Comparison of ENCODE assay signal across 15 cellular contexts in genomic region chr4:31015123-31015522, GRCh38.
DNase-seq lines count a peak whose midpoint lies in the region; ATAC-seq and TF ChIP-seq lines count a peak whose summit lies in the region.
"Had no signal": no experiment of that assay in that cellular context is flagged by ENCODE, and none has a peak within 500 bp of the region (broad histone marks: within the 10 kb centered on the region; RNA-seq: fewer than 3 reads in every experiment).

No MANE protein-coding gene starts in this region.

- H3K36me3 ChIP-seq in HCT116 (ENCODE audit: control insufficient read depth in 1 of 2, insufficient read depth in 2 of 2, low read length in 2 of 2): no peaks in the 10 kb centered on the region
- no peaks in the 10 kb centered on the region for H3K36me3 ChIP-seq in neural cell (ENCODE audit: insufficient read depth, low read length)
- H3K36me3 ChIP-seq: BLaER1 treated with 17β-estradiol and CSF1 and Interleukin-3, amounts not matched to agents 10 nM and 100 nM had no signal

- DNase-seq in HCT116 (ENCODE audit: low read depth, low spot score): no peak
- DNase-seq in hypothalamus (lab: John Stamatoyannopoulos, UW): no peak
- DNase-seq in head of caudate nucleus: no peak
- no peak for DNase-seq in SHP77 (lab: John Stamatoyannopoulos, UW)
- DNase-seq: 8988T; AML-193; Caco-2; Calu3; CD4-positive, alpha-beta T cell; CD8-positive, alpha-beta T cell; DMS79 treated with DMSO at 0.1 percent for 48 hours; GF-D8 had no signal

- CTCF ChIA-PET in HCT116 (lab: Charles Lee): no interaction called here

- H3K79me2 ChIP-seq in HCT116 (ENCODE audit: insufficient read depth, low read length) (peaks cover 80% of the 10 kb centered on the region), neural cell (replicated peaks; ENCODE audit: insufficient read depth, low read length) (no peaks in the 10 kb centered on the region)

- H2AFZ ChIP-seq in HCT116 (ENCODE audit: low read depth, low read length, poor library complexity, severe bottlenecking) (no peak overlapping the region), neural cell (ENCODE audit: low read depth, low read length) (no peak overlapping the region)

- peak; percentile 93 for TF ChIP-seq EP300 in neural cell (conservative IDR thresholded peaks at IDR 0.05; ENCODE audit: poor library complexity, severe bottlenecking)

- H3K27ac ChIP-seq in HCT116 (ENCODE audit: low read depth, low read length) (peak overlapping the region; percentile 91; the same call in 1 of the 2 replicates), neural cell (ENCODE audit: low read length) (no peak overlapping the region)
- H3K27ac ChIP-seq: BLaER1 treated with 17β-estradiol and CSF1 and Interleukin-3, amounts not matched to agents 10 nM and 100 nM; C4-2B had no signal

- no peaks in the 10 kb centered on the region for H4K20me1 ChIP-seq in HCT116 (ENCODE audit: insufficient read depth)
- H4K20me1 ChIP-seq in neural cell (ENCODE audit: insufficient read depth): no peaks in the 10 kb centered on the region
- H4K20me1 ChIP-seq: BLaER1 treated with 17β-estradiol and CSF1 and Interleukin-3, amounts not matched to agents 10 nM and 100 nM had no signal

- H3K9me2 ChIP-seq in HCT116 (ENCODE audit: insufficient read depth) (no peaks in the 10 kb centered on the region; the same call in 1 of the 2 replicates), neural cell (ENCODE audit: insufficient read depth, low read length) (no peaks in the 10 kb centered on the region)

- H3K4me1 ChIP-seq in HCT116 (ENCODE audit: control insufficient read depth in 1 of 2, insufficient read depth in 2 of 2, low read length in 2 of 2): peaks cover 76 to 80% of the 10 kb centered on the region in 2 experiments

- H3K9ac ChIP-seq in HCT116 (ENCODE audit: low read length) (no peak overlapping the region), neural cell (ENCODE audit: low read length) (no peak overlapping the region)
- H3K9ac ChIP-seq: BLaER1 treated with 17β-estradiol and CSF1 and Interleukin-3, amounts not matched to agents 10 nM and 100 nM had no signal

- H3K27me3 ChIP-seq in HCT116 (ENCODE audit: insufficient read depth, low read length) (no peaks in the 10 kb centered on the region), neural cell (ENCODE audit: insufficient read depth, low read depth, low read length) (no peaks in the 10 kb centered on the region)
- H3K27me3 ChIP-seq: BLaER1 treated with 17β-estradiol and CSF1 and Interleukin-3, amounts not matched to agents 10 nM and 100 nM had no signal

- TF ChIP-seq CTCF in HCT116 (IDR thresholded peaks at IDR 0.05 in 2 of 3, conservative IDR thresholded peaks at IDR 0.05 in 1 of 3; ENCODE audit: borderline replicate concordance in 1 of 3, insufficient read depth in 1 of 3, low read depth in 2 of 3, low read length in 2 of 3) (no peak), neural cell (IDR thresholded peaks at IDR 0.05; ENCODE audit: poor library complexity, severe bottlenecking) (no peak)

- H3K9me3 ChIP-seq in HCT116 (ENCODE audit: control insufficient read depth in 1 of 2, insufficient read depth in 1 of 2, low read depth in 1 of 2, low read length in 2 of 2) (no peaks in the 10 kb centered on the region), neural cell (ENCODE audit: low read length) (no peaks in the 10 kb centered on the region)
- H3K9me3 ChIP-seq: BLaER1 treated with 17β-estradiol and CSF1 and Interleukin-3, amounts not matched to agents 10 nM and 100 nM; Caco-2 had no signal

- no peak for TF ChIP-seq POLR2A in HCT116 (IDR thresholded peaks at IDR 0.05; ENCODE audit: borderline replicate concordance, extremely low read depth, insufficient read depth, insufficient read length)

- no peak for ATAC-seq in HCT116
- ATAC-seq: CD8-positive, alpha-beta T cell had no signal

- no peaks in the 10 kb centered on the region for H3F3A ChIP-seq in neural cell (ENCODE audit: insufficient read depth, low read length, poor library complexity, severe bottlenecking)

- intact Hi-C loops in HCT116 (cut with micrococcal nuclease): no loop called here
- intact Hi-C loops in head of caudate nucleus (cut with DNase I): no loop called here

- TF ChIP-seq RAD21 in HCT116 (IDR thresholded peaks at IDR 0.05; ENCODE audit: low read depth) (no peak), neural cell (conservative IDR thresholded peaks at IDR 0.05) (no peak)

- H3K4me2 ChIP-seq in HCT116 (ENCODE audit: low read length): no peak overlapping the region
- no peak overlapping the region for H3K4me2 ChIP-seq in neural cell (ENCODE audit: low read length)

- POLR2A ChIA-PET in HCT116 (lab: Charles Lee): no interaction called here

- H3K4me3 ChIP-seq in HCT116 (replicated peaks in 1 of 2; ENCODE audit: low read depth in 1 of 2, low read length in 2 of 2): no peak overlapping the region
- H3K4me3 ChIP-seq in neural cell (ENCODE audit: low read length): no peak overlapping the region
- H3K4me3 ChIP-seq: BLaER1 treated with 17β-estradiol and CSF1 and Interleukin-3, amounts not matched to agents 10 nM and 100 nM had no signal

- no TSS peak for BruUV-seq in HCT116 (replicated peaks; lab: Mats Ljungman, UMichigan)

- RAD21 ChIA-PET in HCT116 (lab: Charles Lee; ENCODE audit: low non-redundant PET in 1 of 2, low total read pairs in 2 of 2, uncharacterized antibody in 2 of 2, unreplicated experiment in 2 of 2): no interaction called here

TF ChIP-seq in HCT116, 20 proteins besides CTCF, POLR2A, EP300 and RAD21:
- peak; percentile 14; the same call in 1 of the 2 replicates for TF ChIP-seq JUND (IDR thresholded peaks at IDR 0.05)
- TF ChIP-seq, protein P1, sequence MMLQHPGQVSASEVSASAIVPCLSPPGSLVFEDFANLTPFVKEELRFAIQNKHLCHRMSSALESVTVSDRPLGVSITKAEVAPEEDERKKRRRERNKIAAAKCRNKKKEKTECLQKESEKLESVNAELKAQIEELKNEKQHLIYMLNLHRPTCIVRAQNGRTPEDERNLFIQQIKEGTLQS (IDR thresholded peaks at IDR 0.05): no peak

TF ChIP-seq in neural cell, 6 proteins besides CTCF, POLR2A, EP300 and RAD21:
- TF ChIP-seq TAF1 (IDR thresholded peaks at IDR 0.05; ENCODE audit: low read depth) (no peak), POLR2AphosphoS5 (IDR thresholded peaks at IDR 0.05) (peak; percentile 83), REST (IDR thresholded peaks at IDR 0.05; ENCODE audit: borderline replicate concordance) (peak; percentile 47), SMC3 (conservative IDR thresholded peaks at IDR 0.05; ENCODE audit: poor library complexity) (no peak), EZH2 (IDR thresholded peaks at IDR 0.05; ENCODE audit: borderline replicate concordance, insufficient read depth, low read length, poor library complexity, severe bottlenecking) (no peak), MXI1 (conservative IDR thresholded peaks at IDR 0.05; ENCODE audit: poor library complexity, severe bottlenecking) (no peak)
